8 cellular contexts compared by ENCODE assay signal in the genomic region with DNA sequence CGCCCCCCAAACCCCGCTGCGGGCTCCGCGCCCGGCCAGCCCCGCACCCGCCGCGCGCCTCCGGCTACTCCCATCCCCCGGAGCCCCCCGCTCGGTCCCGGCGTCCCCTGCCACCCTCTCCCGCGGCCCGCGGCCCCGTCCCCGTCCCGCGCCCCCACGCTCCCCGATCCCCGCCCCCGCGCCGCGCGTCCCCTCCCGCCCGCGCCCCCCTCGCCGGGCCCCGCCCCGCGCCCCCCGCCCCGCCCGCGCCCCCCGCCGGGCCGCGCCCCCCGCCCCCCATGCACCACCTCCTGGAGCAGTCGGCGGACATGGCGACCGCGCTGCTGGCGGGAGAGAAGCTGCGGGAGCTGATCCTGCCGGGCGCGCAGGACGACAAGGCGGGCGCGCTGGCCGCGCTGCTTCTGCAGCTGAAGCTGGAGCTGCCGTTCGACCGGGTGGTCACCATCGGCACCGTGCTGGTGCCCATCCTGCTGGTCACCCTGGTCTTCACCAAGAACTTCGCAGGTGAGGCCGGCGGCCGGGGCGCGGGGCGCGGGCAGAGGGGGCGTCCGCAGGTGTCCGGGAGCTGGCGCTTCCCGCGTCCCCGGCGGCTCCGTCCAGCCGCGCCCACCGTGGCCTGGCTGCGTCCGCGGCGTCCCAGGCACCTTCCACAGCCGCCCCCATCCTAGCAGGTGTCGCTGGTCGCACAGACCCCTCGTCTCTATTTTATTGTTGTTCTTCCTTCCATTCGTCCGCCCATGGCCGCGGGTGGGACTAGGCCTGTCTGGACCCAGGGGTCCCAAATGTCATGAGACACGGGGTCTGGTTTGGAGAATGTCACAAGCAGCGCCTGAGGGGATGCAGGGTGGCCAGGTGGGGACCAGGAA. TPM values are rescaled to one million over a fixed set of nuclear protein-coding genes. Genes with fewer than 3 reads are reported as not detected.
DNase-seq lines count a peak whose midpoint lies in the region; ATAC-seq and TF ChIP-seq lines count a peak whose summit lies in the region.

A gene with protein sequence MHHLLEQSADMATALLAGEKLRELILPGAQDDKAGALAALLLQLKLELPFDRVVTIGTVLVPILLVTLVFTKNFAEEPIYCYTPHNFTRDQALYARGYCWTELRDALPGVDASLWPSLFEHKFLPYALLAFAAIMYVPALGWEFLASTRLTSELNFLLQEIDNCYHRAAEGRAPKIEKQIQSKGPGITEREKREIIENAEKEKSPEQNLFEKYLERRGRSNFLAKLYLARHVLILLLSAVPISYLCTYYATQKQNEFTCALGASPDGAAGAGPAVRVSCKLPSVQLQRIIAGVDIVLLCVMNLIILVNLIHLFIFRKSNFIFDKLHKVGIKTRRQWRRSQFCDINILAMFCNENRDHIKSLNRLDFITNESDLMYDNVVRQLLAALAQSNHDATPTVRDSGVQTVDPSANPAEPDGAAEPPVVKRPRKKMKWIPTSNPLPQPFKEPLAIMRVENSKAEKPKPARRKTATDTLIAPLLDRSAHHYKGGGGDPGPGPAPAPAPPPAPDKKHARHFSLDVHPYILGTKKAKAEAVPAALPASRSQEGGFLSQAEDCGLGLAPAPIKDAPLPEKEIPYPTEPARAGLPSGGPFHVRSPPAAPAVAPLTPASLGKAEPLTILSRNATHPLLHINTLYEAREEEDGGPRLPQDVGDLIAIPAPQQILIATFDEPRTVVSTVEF (plus strand): TSS at position 279 of the 866 bp plus-strand sequence. CDS start 0 bp downstream, at position 279.

- intact Hi-C loops in right lobe of liver (cut with DNase I) (no loop called here), transverse colon (cut with DNase I; ENCODE audit: low total_unique reads) (no loop called here)

- peaks cover 0 to 15% (median 0%) of the 10 kb centered on the region in 4 donors for H3K4me1 ChIP-seq in right lobe of liver
- H3K4me1 ChIP-seq in transverse colon, result peaks cover 0 to 13% (median 11%) of the 10 kb centered on the region in 4 donors

- H3K27ac ChIP-seq in right lobe of liver, result no peak within 1 kb of the TSS
- no peak within 1 kb of the TSS for H3K27ac ChIP-seq in transverse colon

- no peak for DNase-seq in activated T-cell treated with anti-CD3 and anti-CD28 coated beads, Interleukin-2, amount 50 U/mL, for 24 hours
- DNase-seq in activated T-cell treated with anti-CD3 and anti-CD28 coated beads, Interleukin-2, amount 50 U/mL, for 48 hours, result no peak
- peak; percentile 38 for DNase-seq in activated naive CD8-positive, alpha-beta T cell treated with anti-CD3 and anti-CD28 coated beads, Interleukin-2, amount 10 ng/mL, durations not matched to agents 7 days and 5 days
- peak; percentile 38 to 58 (median 49) for DNase-seq in right lobe of liver
- no peak for DNase-seq in transverse colon
- no peak for DNase-seq in activated CD4-positive, alpha-beta T cell treated with anti-CD3 and anti-CD28 coated beads, Interleukin-2, amount 50 U/mL, for 4 hours

- TF ChIP-seq EP300 in transverse colon (IDR thresholded peaks at IDR 0.05; ENCODE audit: low read depth), result no peak

- H3K27ac Mint-ChIP-seq in activated T-cell treated with anti-CD3 and anti-CD28 coated beads, Interleukin-2, amount 50 U/mL, for 24 hours, result peak within 1 kb of the TSS; percentile 79
- peak within 1 kb of the TSS; percentile 25 for H3K27ac Mint-ChIP-seq in activated naive CD8-positive, alpha-beta T cell treated with anti-CD3 and anti-CD28 coated beads, Interleukin-2, amount 10 ng/mL, durations not matched to agents 7 days and 5 days

- H3K36me3 Mint-ChIP-seq in activated T-cell treated with anti-CD3 and anti-CD28 coated beads, Interleukin-2, amount 50 U/mL, for 24 hours (ENCODE audit: low read depth), result no peaks in the 10 kb centered on the region
- no peaks in the 10 kb centered on the region for H3K36me3 Mint-ChIP-seq in activated naive CD8-positive, alpha-beta T cell treated with anti-CD3 and anti-CD28 coated beads, Interleukin-2, amount 10 ng/mL, durations not matched to agents 7 days and 5 days

- peaks cover 12% of the 10 kb centered on the region for H3K4me1 Mint-ChIP-seq in activated T-cell treated with anti-CD3 and anti-CD28 coated beads, Interleukin-2, amount 50 U/mL, for 24 hours (ENCODE audit: low read depth)
- H3K4me1 Mint-ChIP-seq in activated naive CD8-positive, alpha-beta T cell treated with anti-CD3 and anti-CD28 coated beads, Interleukin-2, amount 10 ng/mL, durations not matched to agents 7 days and 5 days, result no peaks in the 10 kb centered on the region

- TF ChIP-seq POLR2A in right lobe of liver (IDR thresholded peaks at IDR 0.05) (no peak), transverse colon (IDR thresholded peaks at IDR 0.05) (no peak)

- H3K4me3 ChIP-seq in right lobe of liver, result peak within 1 kb of the TSS; percentile 16 to 57 (median 32)
- H3K4me3 ChIP-seq in transverse colon, result peak within 1 kb of the TSS in 3 of 4 donors; percentile 41 to 53 (median 50)

- POLR2A ChIA-PET in activated naive CD8-positive, alpha-beta T cell treated with anti-CD3 and anti-CD28 coated beads, Interleukin-2, amount 10 ng/mL, durations not matched to agents 7 days and 5 days (lab: Charles Lee), result interaction anchor here (1.3 kb wide), 1 partner anchor 16 kb away, joined by 3 read pairs; no protein-coding TSS in a partner anchor

- H3K9me3 ChIP-seq in right lobe of liver (no peaks in the 10 kb centered on the region), transverse colon (no peaks in the 10 kb centered on the region)

- peak; percentile 9 for ATAC-seq in activated naive CD8-positive, alpha-beta T cell treated with anti-CD3 and anti-CD28 coated beads, Interleukin-2, amount 10 ng/mL, durations not matched to agents 7 days and 5 days (ENCODE audit: low read depth)
- no peak for ATAC-seq in right lobe of liver
- no peak for ATAC-seq in HG03378 (IDR thresholded peaks at IDR 0.05; ENCODE audit: unreplicated experiment)
- no peak for ATAC-seq in HG02884 (IDR thresholded peaks at IDR 0.05; ENCODE audit: unreplicated experiment)

- H3K4me3 Mint-ChIP-seq in activated T-cell treated with anti-CD3 and anti-CD28 coated beads, Interleukin-2, amount 50 U/mL, for 24 hours, result peak within 1 kb of the TSS; percentile 73
- peak within 1 kb of the TSS; percentile 65 for H3K4me3 Mint-ChIP-seq in activated naive CD8-positive, alpha-beta T cell treated with anti-CD3 and anti-CD28 coated beads, Interleukin-2, amount 10 ng/mL, durations not matched to agents 7 days and 5 days

- TF ChIP-seq CTCF in right lobe of liver (IDR thresholded peaks at IDR 0.05) (no peak), transverse colon (IDR thresholded peaks at IDR 0.05) (no peak)

- WGBS in right lobe of liver (ENCODE audit: insufficient coverage, low coverage, low lambda C conversion rate, missing lambda C conversion rate), result 37% methylated on average over 4 of the region's 105 CpGs
- 12% methylated on average over 33 of the region's 105 CpGs; no CpG with 5 or more reads in 1 of the 2 donors for WGBS in transverse colon (ENCODE audit: low coverage in 1 of 2), 2 donors

- H3K36me3 ChIP-seq in right lobe of liver, result no peaks in the 10 kb centered on the region
- H3K36me3 ChIP-seq in transverse colon, result no peaks in the 10 kb centered on the region

- H3K9me3 Mint-ChIP-seq in activated T-cell treated with anti-CD3 and anti-CD28 coated beads, Interleukin-2, amount 50 U/mL, for 24 hours, result no peaks in the 10 kb centered on the region
- H3K9me3 Mint-ChIP-seq in activated naive CD8-positive, alpha-beta T cell treated with anti-CD3 and anti-CD28 coated beads, Interleukin-2, amount 10 ng/mL, durations not matched to agents 7 days and 5 days, result no peaks in the 10 kb centered on the region

- peaks cover 50% of the 10 kb centered on the region for H3K27me3 Mint-ChIP-seq in activated T-cell treated with anti-CD3 and anti-CD28 coated beads, Interleukin-2, amount 50 U/mL, for 24 hours
- H3K27me3 Mint-ChIP-seq in activated naive CD8-positive, alpha-beta T cell treated with anti-CD3 and anti-CD28 coated beads, Interleukin-2, amount 10 ng/mL, durations not matched to agents 7 days and 5 days, result peaks cover 46% of the 10 kb centered on the region

- H3K27me3 ChIP-seq in right lobe of liver (no peaks in the 10 kb centered on the region), transverse colon (peaks cover 58% of the 10 kb centered on the region)

- in situ Hi-C loops in transverse colon (cut with MboI; ENCODE audit: low pct_ligation_motif_present in 1 of 4, low pct_unique_long_range_greater_than_20kb in 1 of 4, low sequenced_read_pairs in 3 of 4), result no loop called here

RNA-seq across cellular contexts. Expression of the gene that starts here (rescaled TPM):
- under 1 TPM; 0.11 TPM for total RNA-seq in activated naive CD8-positive, alpha-beta T cell treated with anti-CD3 and anti-CD28 coated beads, Interleukin-2, amount 10 ng/mL, durations not matched to agents 7 days and 5 days
- total RNA-seq in right lobe of liver (10 to 100 TPM in 1 of 6 experiments, 1 to 10 TPM in 5; 3.9 to 12.3 (median 7.2) TPM), transverse colon (under 1 TPM in 1 of 4 donors, not detected in 3; 0.32 TPM)

Comparison
In these comparisons a context has a peak if more than half of its experiments do, and no peak if none do; other contexts are left out.
1. Peak in DNase-seq and ATAC-seq in activated naive CD8-positive, alpha-beta T cell treated with anti-CD3 and anti-CD28 coated beads, Interleukin-2, amount 10 ng/mL, durations not matched to agents 7 days and 5 days; RNA of the gene not detected or under 1 TPM.
2. DNase-seq: peak in right lobe of liver (3 of 3); none in activated T-cell treated with anti-CD3 and anti-CD28 coated beads, Interleukin-2, amount 50 U/mL, for 24 hours (single experiment), activated T-cell treated with anti-CD3 and anti-CD28 coated beads, Interleukin-2, amount 50 U/mL, for 48 hours (0 of 2), transverse colon (single experiment) and activated CD4-positive, alpha-beta T cell treated with anti-CD3 and anti-CD28 coated beads, Interleukin-2, amount 50 U/mL, for 4 hours (0 of 2).